Comparison of ENCODE assay signal across 33 cellular contexts in genomic region chr11:8368772-8369171, GRCh38.
"Had no signal": no experiment of that assay in that cellular context is flagged by ENCODE, and none has a peak within 500 bp of the region (broad histone marks: within the 10 kb centered on the region; RNA-seq: fewer than 3 reads in every experiment).

No MANE protein-coding gene starts in this region.

- H3K9me3 ChIP-seq: adrenal gland, body of pancreas, breast epithelium had no signal

- H3K4me1 Mint-ChIP-seq: activated B cell treated with CpG ODN at 0.5 μM for 24 hours; activated CD4-positive, alpha-beta T cell treated with anti-CD3 and anti-CD28 coated beads, Interleukin-2, amount 10 ng/mL, durations not matched to agents 24 days and 14 days; activated naive CD8-positive, alpha-beta T cell treated with anti-CD3 and anti-CD28 coated beads for 36 hours; activated T-helper 17 cell treated with anti-CD3 and anti-CD28 coated beads, Interleukin-2, amount 50 U/mL, for 72 hours had no signal

- H3K4me3 Mint-ChIP-seq: activated B cell treated with CpG ODN at 0.5 μM for 24 hours; activated CD4-positive, alpha-beta memory T cell treated with anti-CD3 and anti-CD28 coated beads for 36 hours; activated CD4-positive, alpha-beta T cell treated with anti-CD3 and anti-CD28 coated beads, Interleukin-2, amount 10 ng/mL, durations not matched to agents 24 days and 14 days; activated CD8-positive, alpha-beta T cell treated with anti-CD3 and anti-CD28 coated beads for 36 hours; activated naive CD4-positive, alpha-beta T cell treated with anti-CD3 and anti-CD28 coated beads for 36 hours; activated naive CD8-positive, alpha-beta T cell treated with anti-CD3 and anti-CD28 coated beads for 36 hours; activated T-cell treated with anti-CD3 and anti-CD28 coated beads, Interleukin-2, amount 50 U/mL, for 4 hours; activated T-cell treated with anti-CD3 and anti-CD28 coated beads, Interleukin-2, amount 50 U/mL, for 72 hours; activated T-helper 1 cell treated with anti-CD3 and anti-CD28 coated beads, Interleukin-12 subunit alpha, Interleukin-12 subunit beta, Interleukin-2, Interleukin-4 antibody, amounts not matched to agents 30 ng/mL and 10 ng/mL and 1 ng/mL, durations not matched to agents 14 hours and 24 hours and 36 hours; activated T-helper 17 cell treated with anti-CD3 and anti-CD28 coated beads, Interleukin-2, amount 50 U/mL, for 72 hours; T-helper 1 cell treated with Interleukin-12 subunit alpha and Interleukin-12 subunit beta and Interleukin-4 antibody, amounts not matched to agents 30 μg/mL and 1 μg/mL, for 36 hours; T-helper 2 cell treated with Interferon-gamma antibody and Interleukin-4, amounts not matched to agents 5 μg/mL and 100 μg/mL, for 36 hours had no signal

- ATAC-seq: activated CD8-positive, alpha-beta T cell treated with anti-CD3 and anti-CD28 coated beads for 36 hours; activated naive CD4-positive, alpha-beta T cell treated with anti-CD3 and anti-CD28 coated beads, Interleukin-2, amount 50 U/mL, for 72 hours; activated T-cell treated with anti-CD3 and anti-CD28 coated beads, Interleukin-2, amount 50 U/mL, for 4 hours; activated T-cell treated with anti-CD3 and anti-CD28 coated beads, Interleukin-2, amount 50 U/mL, for 72 hours; activated T-helper 17 cell treated with anti-CD3 and anti-CD28 coated beads, Interleukin-2, amount 50 U/mL, for 72 hours; body of pancreas had no signal

- H3K9me3 Mint-ChIP-seq: activated B cell treated with CpG ODN at 0.5 μM for 24 hours; activated CD4-positive, alpha-beta memory T cell treated with anti-CD3 and anti-CD28 coated beads for 36 hours; activated CD4-positive, alpha-beta T cell treated with anti-CD3 and anti-CD28 coated beads, Interleukin-2, amount 10 ng/mL, durations not matched to agents 24 days and 14 days; activated CD8-positive, alpha-beta T cell treated with anti-CD3 and anti-CD28 coated beads for 36 hours; activated naive CD4-positive, alpha-beta T cell treated with anti-CD3 and anti-CD28 coated beads for 36 hours; activated naive CD4-positive, alpha-beta T cell treated with anti-CD3 and anti-CD28 coated beads, Interleukin-2, amount 50 U/mL, for 72 hours; activated naive CD8-positive, alpha-beta T cell treated with anti-CD3 and anti-CD28 coated beads for 36 hours; activated T-cell treated with anti-CD3 and anti-CD28 coated beads, Interleukin-2, amount 50 U/mL, for 4 hours; activated T-cell treated with anti-CD3 and anti-CD28 coated beads, Interleukin-2, amount 50 U/mL, for 72 hours; activated T-helper 1 cell treated with anti-CD3 and anti-CD28 coated beads, Interleukin-12 subunit alpha, Interleukin-12 subunit beta, Interleukin-2, Interleukin-4 antibody, amounts not matched to agents 30 ng/mL and 10 ng/mL and 1 ng/mL, durations not matched to agents 14 hours and 24 hours and 36 hours; activated T-helper 17 cell treated with anti-CD3 and anti-CD28 coated beads, Interleukin-2, amount 50 U/mL, for 72 hours; T-helper 1 cell treated with Interleukin-12 subunit alpha and Interleukin-12 subunit beta and Interleukin-4 antibody, amounts not matched to agents 30 μg/mL and 1 μg/mL, for 36 hours; T-helper 2 cell treated with Interferon-gamma antibody and Interleukin-4, amounts not matched to agents 5 μg/mL and 100 μg/mL, for 36 hours had no signal

- H3K4me1 ChIP-seq: adrenal gland, body of pancreas, breast epithelium had no signal

- H3K27ac Mint-ChIP-seq: activated B cell treated with CpG ODN at 0.5 μM for 24 hours; activated CD4-positive, alpha-beta memory T cell treated with anti-CD3 and anti-CD28 coated beads for 36 hours; activated CD4-positive, alpha-beta T cell treated with anti-CD3 and anti-CD28 coated beads, Interleukin-2, amount 10 ng/mL, durations not matched to agents 24 days and 14 days; activated CD8-positive, alpha-beta T cell treated with anti-CD3 and anti-CD28 coated beads for 36 hours; activated naive CD4-positive, alpha-beta T cell treated with anti-CD3 and anti-CD28 coated beads for 36 hours; activated naive CD4-positive, alpha-beta T cell treated with anti-CD3 and anti-CD28 coated beads, Interleukin-2, amount 50 U/mL, for 72 hours; activated naive CD8-positive, alpha-beta T cell treated with anti-CD3 and anti-CD28 coated beads for 36 hours; activated T-cell treated with anti-CD3 and anti-CD28 coated beads, Interleukin-2, amount 50 U/mL, for 72 hours; activated T-helper 1 cell treated with anti-CD3 and anti-CD28 coated beads, Interleukin-12 subunit alpha, Interleukin-12 subunit beta, Interleukin-2, Interleukin-4 antibody, amounts not matched to agents 30 ng/mL and 10 ng/mL and 1 ng/mL, durations not matched to agents 14 hours and 24 hours and 36 hours; activated T-helper 17 cell treated with anti-CD3 and anti-CD28 coated beads, Interleukin-2, amount 50 U/mL, for 72 hours; T-helper 1 cell treated with Interleukin-12 subunit alpha and Interleukin-12 subunit beta and Interleukin-4 antibody, amounts not matched to agents 30 μg/mL and 1 μg/mL, for 36 hours; T-helper 2 cell treated with Interferon-gamma antibody and Interleukin-4, amounts not matched to agents 5 μg/mL and 100 μg/mL, for 36 hours had no signal

- H3K27me3 Mint-ChIP-seq: activated B cell treated with CpG ODN at 0.5 μM for 24 hours; activated CD4-positive, alpha-beta memory T cell treated with anti-CD3 and anti-CD28 coated beads for 36 hours; activated CD4-positive, alpha-beta T cell treated with anti-CD3 and anti-CD28 coated beads, Interleukin-2, amount 10 ng/mL, durations not matched to agents 24 days and 14 days; activated CD8-positive, alpha-beta T cell treated with anti-CD3 and anti-CD28 coated beads for 36 hours; activated naive CD8-positive, alpha-beta T cell treated with anti-CD3 and anti-CD28 coated beads for 36 hours had no signal

- H3K4me3 ChIP-seq: adrenal gland, body of pancreas, breast epithelium had no signal

- H3K27ac ChIP-seq: adrenal gland, body of pancreas, brain microvascular endothelial cell, breast epithelium, VCaP had no signal

- H3K27me3 ChIP-seq: adrenal gland, body of pancreas, brain microvascular endothelial cell, breast epithelium had no signal

- H3K36me3 ChIP-seq: adrenal gland, brain microvascular endothelial cell, breast epithelium had no signal

- DNase-seq: activated B cell treated with CpG ODN at 0.5 μM for 24 hours; activated CD4-positive, alpha-beta memory T cell treated with anti-CD3 and anti-CD28 coated beads for 36 hours; activated CD4-positive, alpha-beta T cell treated with anti-CD3 and anti-CD28 coated beads for 4 hours; activated CD4-positive, alpha-beta T cell treated with anti-CD3 and anti-CD28 coated beads, Interleukin-2, amount 10 ng/mL, durations not matched to agents 24 days and 14 days; activated CD4-positive, alpha-beta T cell treated with anti-CD3 and anti-CD28 coated beads, Interleukin-2, amount 50 U/mL, for 1 hour; activated CD4-positive, alpha-beta T cell treated with anti-CD3 and anti-CD28 coated beads, Interleukin-2, amount 50 U/mL, for 4 hours; activated CD4-positive, CD25-positive, alpha-beta regulatory T cell treated with anti-CD3 and anti-CD28 coated beads, Interleukin-2, amount 50 U/mL, for 72 hours; activated CD8-positive, alpha-beta memory T cell treated with anti-CD3 and anti-CD28 coated beads, Interleukin-2, amount 50 U/mL, for 4 hours; activated CD8-positive, alpha-beta T cell treated with anti-CD3 and anti-CD28 coated beads for 36 hours; activated gamma-delta T cell treated with Interleukin-2 at 50 U/mL for 16 hours; activated naive CD4-positive, alpha-beta T cell; activated naive CD4-positive, alpha-beta T cell treated with anti-CD3 and anti-CD28 coated beads for 36 hours; activated naive CD4-positive, alpha-beta T cell treated with anti-CD3 and anti-CD28 coated beads, Interleukin-2, amount 50 U/mL, for 16 hours; activated naive CD8-positive, alpha-beta T cell treated with anti-CD3 and anti-CD28 coated beads for 36 hours; activated T-cell treated with anti-CD3 and anti-CD28 coated beads for 4 hours; activated T-cell treated with anti-CD3 and anti-CD28 coated beads, Interleukin-2, amount 50 U/mL, for 1 hour; activated T-cell treated with anti-CD3 and anti-CD28 coated beads, Interleukin-2, amount 50 U/mL, for 4 hours; activated T-cell treated with anti-CD3 and anti-CD28 coated beads, Interleukin-2, amount 50 U/mL, for 72 hours; adrenal gland; amniotic stem cell; body of pancreas; brain microvascular endothelial cell; central memory CD4-positive, alpha-beta T cell; T-helper 1 cell; T-helper 2 cell; T-helper 9 cell had no signal

- H3K36me3 Mint-ChIP-seq: activated CD4-positive, alpha-beta memory T cell treated with anti-CD3 and anti-CD28 coated beads for 36 hours; activated naive CD4-positive, alpha-beta T cell treated with anti-CD3 and anti-CD28 coated beads, Interleukin-2, amount 50 U/mL, for 72 hours; activated naive CD8-positive, alpha-beta T cell treated with anti-CD3 and anti-CD28 coated beads for 36 hours had no signal
